In genomic region chr2:65550246-65550645, GRCh38 we compare ENCODE assay signal across 1 cellular context.
TF ChIP-seq lines count a peak whose summit lies in the region.

No MANE protein-coding gene starts in this region.

TF ChIP-seq in H1, 55 proteins besides CTCF, POLR2A, EP300 and RAD21:
- TF ChIP-seq FOSL1 (IDR thresholded peaks at IDR 0.05; ENCODE audit: insufficient read depth, low read depth, low read length): no peak
- TF ChIP-seq BCL11A (IDR thresholded peaks at IDR 0.05; ENCODE audit: low read depth in 2 of 2, low read length in 2 of 2): no peak
- TF ChIP-seq RNF2 (IDR thresholded peaks at IDR 0.05; ENCODE audit: borderline replicate concordance, low read depth, low read length, missing control alignments, poor library complexity, severe bottlenecking): no peak
- no peak for TF ChIP-seq CTBP2 (IDR thresholded peaks at IDR 0.05; ENCODE audit: borderline replicate concordance, insufficient read depth, insufficient read length, low read length)
- TF ChIP-seq SRF (IDR thresholded peaks at IDR 0.05; ENCODE audit: low read depth, low read length): no peak
- no peak for TF ChIP-seq RXRA (IDR thresholded peaks at IDR 0.05; ENCODE audit: insufficient read depth, low read depth, low read length)
- TF ChIP-seq TAF7 (optimal IDR thresholded peaks at IDR 0.05; ENCODE audit: borderline replicate concordance, low read depth, low read length): no peak
- no peak for TF ChIP-seq SIN3A (conservative IDR thresholded peaks at IDR 0.05 in 1 of 2, IDR thresholded peaks at IDR 0.05 in 1 of 2; ENCODE audit: low read depth in 1 of 2, low read length in 2 of 2)
- no peak for TF ChIP-seq TEAD4 (IDR thresholded peaks at IDR 0.05; ENCODE audit: low read depth, low read length)
- TF ChIP-seq CBX8 (IDR thresholded peaks at IDR 0.05; ENCODE audit: borderline replicate concordance, low read depth, low read length): no peak
- TF ChIP-seq BRCA1 (IDR thresholded peaks at IDR 0.05; ENCODE audit: low read depth, low read length): no peak
- TF ChIP-seq CHD2 (IDR thresholded peaks at IDR 0.05; ENCODE audit: low read length): no peak
